In genomic region chr1:156874142-156874541, GRCh38 we compare ENCODE assay signal across 16 cellular contexts. TPM values are rescaled to one million over a fixed set of nuclear protein-coding genes. Genes with fewer than 3 reads are reported as not detected.
DNase-seq lines count a peak whose midpoint lies in the region; ATAC-seq and TF ChIP-seq lines count a peak whose summit lies in the region.
"Had no signal": no experiment of that assay in that cellular context is flagged by ENCODE, and none has a peak within 500 bp of the region (broad histone marks: within the 10 kb centered on the region; RNA-seq: fewer than 3 reads in every experiment).

No MANE protein-coding gene starts in this region.

- H3K9me3 ChIP-seq in left ventricle myocardium inferior (replicated peaks) (no peaks in the 10 kb centered on the region), Caco-2 (no peaks in the 10 kb centered on the region)

- intact Hi-C loops in Right ventricle myocardium inferior (cut with DNase I) (no loop called here), left ventricle myocardium inferior (cut with micrococcal nuclease) (no loop called here), Caco-2 (cut with micrococcal nuclease; ENCODE audit: unreplicated experiment) (no loop called here)

- CTCF ChIA-PET in activated CD4-positive, alpha-beta T cell treated with anti-CD3 and anti-CD28 coated beads, Interleukin-2, amount 10 ng/mL, durations not matched to agents 7 days and 5 days (lab: Charles Lee) = interaction anchor here (1.0 to 10.1 kb wide), 4 partner anchors 12 to 185 kb away, joined by 3 to 60 read pairs (median 4); partner anchors contain the start of gene NTRK1
- CTCF ChIA-PET in Caco-2 (lab: Charles Lee) = interaction anchor here (1.5 kb wide), 1 partner anchor 14 kb away, joined by 3 read pairs; the partner anchor contains the start of gene NTRK1

- H3K4me1 ChIP-seq in left ventricle myocardium inferior (no peaks in the 10 kb centered on the region), Caco-2 (no peaks in the 10 kb centered on the region)

- BruUV-seq in Caco-2 (replicated peaks; lab: Mats Ljungman, UMichigan) = no TSS peak

- POLR2A ChIA-PET in activated CD4-positive, alpha-beta T cell treated with anti-CD3 and anti-CD28 coated beads, Interleukin-2, amount 10 ng/mL, durations not matched to agents 7 days and 5 days (lab: Charles Lee) = no interaction called here
- POLR2A ChIA-PET in Caco-2 (lab: Charles Lee) = no interaction called here

- H3K27me3 Mint-ChIP-seq in glutamatergic neuron (ENCODE audit: unreplicated experiment) (peaks cover 19% of the 10 kb centered on the region), type B pancreatic cell (peaks cover 64% of the 10 kb centered on the region), Caco-2 (ENCODE audit: insufficient read depth, unreplicated experiment) (peaks cover 22% of the 10 kb centered on the region)
- H3K27me3 Mint-ChIP-seq in activated CD4-positive, alpha-beta T cell treated with anti-CD3 and anti-CD28 coated beads, Interleukin-2, amount 10 ng/mL, durations not matched to agents 7 days and 5 days = peaks cover 24% of the 10 kb centered on the region

- ATAC-seq in Right ventricle myocardium inferior = peak; percentile 11

- peak; percentile 16 for DNase-seq in Right ventricle myocardium inferior (ENCODE audit: missing footprints)
- DNase-seq in left ventricle myocardium inferior = no peak
- DNase-seq in glutamatergic neuron = no peak
- no peak for DNase-seq in type B pancreatic cell (ENCODE audit: extremely low spot score, unreplicated experiment)
- no peak for DNase-seq in activated CD4-positive, alpha-beta T cell treated with anti-CD3 and anti-CD28 coated beads, Interleukin-2, amount 10 ng/mL, durations not matched to agents 7 days and 5 days
- no peak for DNase-seq in Caco-2
- DNase-seq: Calu3; CD4-positive, CD25-positive, alpha-beta regulatory T cell; DMS 273 treated with DMSO at 0.1 percent for 48 hours; GM23248; H7; IMR-90 had no signal

- H3K9me3 Mint-ChIP-seq in glutamatergic neuron (ENCODE audit: unreplicated experiment) = peaks cover 13% of the 10 kb centered on the region
- no peaks in the 10 kb centered on the region for H3K9me3 Mint-ChIP-seq in type B pancreatic cell
- H3K9me3 Mint-ChIP-seq in activated CD4-positive, alpha-beta T cell treated with anti-CD3 and anti-CD28 coated beads, Interleukin-2, amount 10 ng/mL, durations not matched to agents 7 days and 5 days = no peaks in the 10 kb centered on the region
- H3K9me3 Mint-ChIP-seq in Caco-2 (ENCODE audit: unreplicated experiment) = no peaks in the 10 kb centered on the region

- H3K4me1 Mint-ChIP-seq in glutamatergic neuron (ENCODE audit: low read depth, unreplicated experiment) (peaks cover 66% of the 10 kb centered on the region), type B pancreatic cell (ENCODE audit: unreplicated experiment) (peaks cover 29% of the 10 kb centered on the region), Caco-2 (ENCODE audit: low read depth, unreplicated experiment) (no peaks in the 10 kb centered on the region)
- H3K4me1 Mint-ChIP-seq in activated CD4-positive, alpha-beta T cell treated with anti-CD3 and anti-CD28 coated beads, Interleukin-2, amount 10 ng/mL, durations not matched to agents 7 days and 5 days = peaks cover 4% of the 10 kb centered on the region
- H3K4me1 Mint-ChIP-seq: CD4-positive, CD25-positive, alpha-beta regulatory T cell had no signal

- peak overlapping the region; percentile 73 for H3K4me3 Mint-ChIP-seq in glutamatergic neuron (ENCODE audit: unreplicated experiment)
- H3K4me3 Mint-ChIP-seq in type B pancreatic cell = no peak overlapping the region
- no peak overlapping the region for H3K4me3 Mint-ChIP-seq in activated CD4-positive, alpha-beta T cell treated with anti-CD3 and anti-CD28 coated beads, Interleukin-2, amount 10 ng/mL, durations not matched to agents 7 days and 5 days
- no peak overlapping the region for H3K4me3 Mint-ChIP-seq in Caco-2 (ENCODE audit: unreplicated experiment)
- H3K4me3 Mint-ChIP-seq: CD4-positive, CD25-positive, alpha-beta regulatory T cell had no signal

- peaks cover 53% of the 10 kb centered on the region for H3K27me3 ChIP-seq in left ventricle myocardium inferior (ENCODE audit: low read depth)
- H3K27me3 ChIP-seq in Caco-2 (replicated peaks; ENCODE audit: control insufficient read depth, insufficient read depth, low read length) = peaks cover 2% of the 10 kb centered on the region; the same call in 1 of the 2 replicates

- no peak overlapping the region for H3K27ac ChIP-seq in left ventricle myocardium inferior (replicated peaks)
- H3K27ac ChIP-seq: 22Rv1, GM23248 had no signal

- no peak for TF ChIP-seq CTCF in left ventricle myocardium inferior (IDR thresholded peaks at IDR 0.05; ENCODE audit: borderline replicate concordance)
- no peak for TF ChIP-seq CTCF in glutamatergic neuron (IDR thresholded peaks at IDR 0.05; ENCODE audit: partially characterized antibody, unreplicated experiment)
- no peak for TF ChIP-seq CTCF in type B pancreatic cell (conservative IDR thresholded peaks at IDR 0.05)
- no peak for TF ChIP-seq CTCF in Caco-2 (IDR thresholded peaks at IDR 0.05; ENCODE audit: insufficient read depth in 1 of 2, low read depth in 1 of 2, low read length in 1 of 2, severe bottlenecking in 1 of 2, unreplicated experiment in 1 of 2)

- H3K4me3 ChIP-seq in left ventricle myocardium inferior = no peak overlapping the region
- H3K4me3 ChIP-seq in Caco-2 (ENCODE audit: low read depth, low read length) = no peak overlapping the region
- H3K4me3 ChIP-seq: GM12878, GM23248 had no signal

- H3K27ac Mint-ChIP-seq in glutamatergic neuron (ENCODE audit: unreplicated experiment) (peak overlapping the region; percentile 95), type B pancreatic cell (peak overlapping the region; percentile 3), Caco-2 (ENCODE audit: unreplicated experiment) (no peak overlapping the region)
- H3K27ac Mint-ChIP-seq in activated CD4-positive, alpha-beta T cell treated with anti-CD3 and anti-CD28 coated beads, Interleukin-2, amount 10 ng/mL, durations not matched to agents 7 days and 5 days = no peak overlapping the region
- H3K27ac Mint-ChIP-seq: CD4-positive, CD25-positive, alpha-beta regulatory T cell had no signal

- H3K36me3 Mint-ChIP-seq in glutamatergic neuron (ENCODE audit: unreplicated experiment) (no peaks in the 10 kb centered on the region), type B pancreatic cell (no peaks in the 10 kb centered on the region), Caco-2 (ENCODE audit: insufficient read depth, unreplicated experiment) (no peaks in the 10 kb centered on the region)
- H3K36me3 Mint-ChIP-seq in activated CD4-positive, alpha-beta T cell treated with anti-CD3 and anti-CD28 coated beads, Interleukin-2, amount 10 ng/mL, durations not matched to agents 7 days and 5 days (ENCODE audit: low read depth) = no peaks in the 10 kb centered on the region
- H3K36me3 Mint-ChIP-seq: CD4-positive, CD25-positive, alpha-beta regulatory T cell had no signal

- H3K36me3 ChIP-seq in left ventricle myocardium inferior (no peaks in the 10 kb centered on the region), Caco-2 (ENCODE audit: control insufficient read depth, insufficient read depth, low read length) (no peaks in the 10 kb centered on the region)

RNA-seq across cellular contexts. Expression of gene NTRK1, which starts 13.5 kb away (rescaled TPM):
- total RNA-seq in Right ventricle myocardium inferior (2.4 TPM), left ventricle myocardium inferior (1.0 TPM), glutamatergic neuron (ENCODE audit: unreplicated experiment) (296 TPM), type B pancreatic cell (ENCODE audit: low replicate concordance) (0.12 and 6.6 TPM in 2 replicates), Caco-2 (2022) (not detected in 2 replicates)
- total RNA-seq in activated CD4-positive, alpha-beta T cell treated with anti-CD3 and anti-CD28 coated beads, Interleukin-2, amount 10 ng/mL, durations not matched to agents 7 days and 5 days = 1 to 10 TPM; 1.9 to 2.0 TPM
- total RNA-seq: Calu3, IMR-90 had no signal

RNA-seq across cellular contexts. Expression of gene INSRR, which starts 15.2 kb away (rescaled TPM):
- total RNA-seq in Right ventricle myocardium inferior (0.46 TPM), left ventricle myocardium inferior (0.41 TPM), glutamatergic neuron (ENCODE audit: unreplicated experiment) (6.9 TPM), type B pancreatic cell (ENCODE audit: low replicate concordance) (1.7 TPM in 1 of 2 replicates, not detected in the other), Caco-2 (2022) (not detected in 2 replicates)
- total RNA-seq in activated CD4-positive, alpha-beta T cell treated with anti-CD3 and anti-CD28 coated beads, Interleukin-2, amount 10 ng/mL, durations not matched to agents 7 days and 5 days = under 1 TPM in 1 of 2 experiments, not detected in 1; 0.05 TPM
- total RNA-seq: Calu3, Daoy, GM12878, GM23248, H7, IMR-90 had no signal

RNA-seq across cellular contexts. Expression of gene PEAR1, which starts 19.4 kb away (rescaled TPM):
- total RNA-seq in Right ventricle myocardium inferior (8.1 TPM), left ventricle myocardium inferior (7.1 TPM), glutamatergic neuron (ENCODE audit: unreplicated experiment) (1.2 TPM), type B pancreatic cell (ENCODE audit: low replicate concordance) (0.14 and 11.7 TPM in 2 replicates), Caco-2 (2022) (0.18 and 0.39 TPM in 2 replicates)
- under 1 TPM; 0.07 to 0.15 TPM for total RNA-seq in activated CD4-positive, alpha-beta T cell treated with anti-CD3 and anti-CD28 coated beads, Interleukin-2, amount 10 ng/mL, durations not matched to agents 7 days and 5 days
- total RNA-seq: GM12878 had no signal

RNA-seq across cellular contexts. Expression of gene LRRC71, which starts 46.3 kb away (rescaled TPM):
- total RNA-seq in Right ventricle myocardium inferior = not detected
- 0.27 TPM for total RNA-seq in left ventricle myocardium inferior
- total RNA-seq in glutamatergic neuron (ENCODE audit: unreplicated experiment) = not detected
- total RNA-seq in type B pancreatic cell (ENCODE audit: low replicate concordance) = 0.58 TPM in 1 of 2 replicates, not detected in the other
- total RNA-seq in activated CD4-positive, alpha-beta T cell treated with anti-CD3 and anti-CD28 coated beads, Interleukin-2, amount 10 ng/mL, durations not matched to agents 7 days and 5 days = not detected
- not detected in 2 replicates for total RNA-seq in Caco-2 (2022)
- total RNA-seq: A673; Calu3; CD4-positive, CD25-positive, alpha-beta regulatory T cell; Daoy; GM12878; H7; IMR-90 had no signal

RNA-seq across cellular contexts. Expression of gene SH2D2A, which starts 57.5 kb away (rescaled TPM):
- 2.2 TPM for total RNA-seq in Right ventricle myocardium inferior
- 0.88 TPM for total RNA-seq in left ventricle myocardium inferior
- total RNA-seq in glutamatergic neuron (ENCODE audit: unreplicated experiment) = 0.86 TPM
- 0.48 and 2.2 TPM in 2 replicates for total RNA-seq in type B pancreatic cell (ENCODE audit: low replicate concordance)
- 10 to 100 TPM; 56.3 to 63.5 TPM for total RNA-seq in activated CD4-positive, alpha-beta T cell treated with anti-CD3 and anti-CD28 coated beads, Interleukin-2, amount 10 ng/mL, durations not matched to agents 7 days and 5 days
- total RNA-seq in Caco-2 (2022) = 5.5 and 6.5 TPM in 2 replicates
- total RNA-seq: GM23248, IMR-90 had no signal

Comparison
In these comparisons a context has a peak if more than half of its experiments do, and no peak if none do; other contexts are left out.
1. H3K27ac Mint-ChIP-seq: peak in glutamatergic neuron (single experiment) and type B pancreatic cell (single experiment); none in activated CD4-positive, alpha-beta T cell treated with anti-CD3 and anti-CD28 coated beads, Interleukin-2, amount 10 ng/mL, durations not matched to agents 7 days and 5 days (single experiment) and Caco-2 (single experiment).
2. RNA of gene NTRK1, which starts 13.5 kb away (total RNA-seq): 296 TPM in glutamatergic neuron (single experiment); 0.12 to 6.6 TPM in type B pancreatic cell, 2.4 TPM in Right ventricle myocardium inferior (single experiment), 1.9 to 2.0 TPM in activated CD4-positive, alpha-beta T cell treated with anti-CD3 and anti-CD28 coated beads, Interleukin-2, amount 10 ng/mL, durations not matched to agents 7 days and 5 days, 1.0 TPM in left ventricle myocardium inferior (single experiment) and not detected in Caco-2; every median in the first group is over 10 times any median in the second.